9 cellular contexts compared by ENCODE assay signal in genomic region chr7:36986429-36987362, GRCh38.
DNase-seq lines count a peak whose midpoint lies in the region; ATAC-seq and TF ChIP-seq lines count a peak whose summit lies in the region.
"Had no signal": no experiment of that assay in that cellular context is flagged by ENCODE, and none has a peak within 500 bp of the region (broad histone marks: within the 10 kb centered on the region; RNA-seq: fewer than 3 reads in every experiment).

No MANE protein-coding gene starts in this region.

- no peak overlapping the region for H3K4me2 ChIP-seq in OCI-LY7 (ENCODE audit: low read length)

- H3K36me3 ChIP-seq in OCI-LY7 (ENCODE audit: insufficient read depth, low read length): no peaks in the 10 kb centered on the region
- H3K36me3 ChIP-seq in neuron (ENCODE audit: insufficient read depth, low read length): no peaks in the 10 kb centered on the region
- no peaks in the 10 kb centered on the region for H3K36me3 ChIP-seq in thoracic aorta

- peak; percentile 61 for DNase-seq in EH (ENCODE audit: low read depth)
- DNase-seq in OCI-LY7 (ENCODE audit: low spot score): peak; percentile 50
- DNase-seq in activated T-helper 1 cell treated with anti-CD3 and anti-CD28 coated beads, Interleukin-12 subunit alpha, Interleukin-12 subunit beta, Interleukin-2, Interleukin-4 antibody, amounts not matched to agents 30 ng/mL and 10 ng/mL and 1 ng/mL, durations not matched to agents 14 hours and 24 hours and 36 hours (ENCODE audit: low spot score): peak; percentile 40
- peak; percentile 59 for DNase-seq in fibroblast of pulmonary artery (ENCODE audit: low read depth)
- no peak for DNase-seq in thoracic aorta (ENCODE audit: low spot score)
- no peak for DNase-seq in OCI-M2 (lab: John Stamatoyannopoulos, UW; ENCODE audit: unreplicated experiment)

- BruUV-seq in OCI-LY7 (replicated peaks; lab: Mats Ljungman, UMichigan): no TSS peak

- H3K9me3 ChIP-seq in OCI-LY7 (ENCODE audit: low read length): no peaks in the 10 kb centered on the region
- no peaks in the 10 kb centered on the region for H3K9me3 ChIP-seq in neuron (ENCODE audit: low read length)
- H3K9me3 ChIP-seq in thoracic aorta: no peaks in the 10 kb centered on the region

- H3K4me1 ChIP-seq in OCI-LY7 (ENCODE audit: insufficient read depth, low read length, poor library complexity, severe bottlenecking) (peaks cover 9% of the 10 kb centered on the region), neuron (ENCODE audit: insufficient read depth, low read length) (peaks cover 46% of the 10 kb centered on the region), thoracic aorta (ENCODE audit: control insufficient read depth in 1 of 2, low read depth in 2 of 2) (peaks cover 0 to 4% of the 10 kb centered on the region in 2 donors)

- ATAC-seq in HG03469 (IDR thresholded peaks at IDR 0.05; ENCODE audit: unreplicated experiment) (peak; percentile 44), thoracic aorta (ENCODE audit: insufficient number of reproducible peaks, low FRiP score, low read depth) (peak; percentile 74)

- H3K79me2 ChIP-seq in OCI-LY7 (ENCODE audit: insufficient read depth, low read depth, low read length): no peaks in the 10 kb centered on the region

- TF ChIP-seq CTCF in OCI-LY7 (conservative IDR thresholded peaks at IDR 0.05; ENCODE audit: low read length) (peak; percentile 91), fibroblast of pulmonary artery (IDR thresholded peaks at IDR 0.05; ENCODE audit: low read length, missing control alignments) (peak; percentile 98), thoracic aorta (IDR thresholded peaks at IDR 0.05) (peak; percentile 85)

- intact Hi-C loops in OCI-LY7 (cut with micrococcal nuclease; ENCODE audit: unreplicated experiment): loop anchor here (1.0 to 5.0 kb wide), 2 partner anchors 196 to 211 kb away; no protein-coding TSS in a partner anchor
- intact Hi-C loops in activated T-helper 1 cell treated with anti-CD3 and anti-CD28 coated beads, Interleukin-12 subunit alpha, Interleukin-12 subunit beta, Interleukin-2, Interleukin-4 antibody, amounts not matched to agents 30 ng/mL and 10 ng/mL and 1 ng/mL, durations not matched to agents 14 hours and 24 hours and 36 hours (cut with micrococcal nuclease): loop anchor here (1.0 to 5.0 kb wide), 4 partner anchors 101 to 499 kb away; no protein-coding TSS in a partner anchor

- H3K4me1 Mint-ChIP-seq in activated T-helper 1 cell treated with anti-CD3 and anti-CD28 coated beads, Interleukin-12 subunit alpha, Interleukin-12 subunit beta, Interleukin-2, Interleukin-4 antibody, amounts not matched to agents 30 ng/mL and 10 ng/mL and 1 ng/mL, durations not matched to agents 14 hours and 24 hours and 36 hours (ENCODE audit: low read depth): peaks cover 36% of the 10 kb centered on the region

- CTCF ChIA-PET in OCI-LY7 (lab: Charles Lee; ENCODE audit: unreplicated experiment): interaction anchor here (1.8 kb wide), 1 partner anchor 195 kb away, joined by 6 read pairs; no protein-coding TSS in a partner anchor

- H3K27ac ChIP-seq in OCI-LY7 (ENCODE audit: low read depth, low read length, poor library complexity, severe bottlenecking) (no peak overlapping the region), thoracic aorta (no peak overlapping the region)
- H3K27ac ChIP-seq: epithelial cell of prostate had no signal

- H4K20me1 ChIP-seq in OCI-LY7 (ENCODE audit: insufficient read depth, low read length): no peaks in the 10 kb centered on the region; the same call in 1 of the 2 replicates

- POLR2A ChIA-PET in OCI-LY7 (lab: Charles Lee): interaction anchor here (0.7 to 1.2 kb wide), 4 partner anchors 12 to 1679 kb away, joined by 3 to 6 read pairs (median 3); no protein-coding TSS in a partner anchor

- peaks cover 3% of the 10 kb centered on the region for H3K36me3 Mint-ChIP-seq in activated T-helper 1 cell treated with anti-CD3 and anti-CD28 coated beads, Interleukin-12 subunit alpha, Interleukin-12 subunit beta, Interleukin-2, Interleukin-4 antibody, amounts not matched to agents 30 ng/mL and 10 ng/mL and 1 ng/mL, durations not matched to agents 14 hours and 24 hours and 36 hours (ENCODE audit: low read depth)

- no peak overlapping the region for H3K4me3 Mint-ChIP-seq in activated T-helper 1 cell treated with anti-CD3 and anti-CD28 coated beads, Interleukin-12 subunit alpha, Interleukin-12 subunit beta, Interleukin-2, Interleukin-4 antibody, amounts not matched to agents 30 ng/mL and 10 ng/mL and 1 ng/mL, durations not matched to agents 14 hours and 24 hours and 36 hours

- H3K9me3 Mint-ChIP-seq in activated T-helper 1 cell treated with anti-CD3 and anti-CD28 coated beads, Interleukin-12 subunit alpha, Interleukin-12 subunit beta, Interleukin-2, Interleukin-4 antibody, amounts not matched to agents 30 ng/mL and 10 ng/mL and 1 ng/mL, durations not matched to agents 14 hours and 24 hours and 36 hours: no peaks in the 10 kb centered on the region

- no peak overlapping the region for H3K4me3 ChIP-seq in OCI-LY7 (ENCODE audit: low read depth, low read length, poor library complexity, severe bottlenecking)
- no peak overlapping the region for H3K4me3 ChIP-seq in fibroblast of pulmonary artery (replicated peaks; ENCODE audit: low read depth, low read length)
- peak overlapping the region; percentile 39 for H3K4me3 ChIP-seq in neuron (ENCODE audit: low read length)
- no peak overlapping the region for H3K4me3 ChIP-seq in thoracic aorta

- H2AFZ ChIP-seq in OCI-LY7 (ENCODE audit: low read length) (no peak overlapping the region), neuron (ENCODE audit: low read depth, low read length) (no peak overlapping the region)

- H3K27me3 ChIP-seq in neuron (ENCODE audit: insufficient read depth, low read length) (no peaks in the 10 kb centered on the region), thoracic aorta (replicated peaks; ENCODE audit: insufficient read depth) (no peaks in the 10 kb centered on the region)

- no peaks in the 10 kb centered on the region for H3K9me2 ChIP-seq in OCI-LY7 (ENCODE audit: insufficient read depth, low read length)

- H3K27me3 Mint-ChIP-seq in activated T-helper 1 cell treated with anti-CD3 and anti-CD28 coated beads, Interleukin-12 subunit alpha, Interleukin-12 subunit beta, Interleukin-2, Interleukin-4 antibody, amounts not matched to agents 30 ng/mL and 10 ng/mL and 1 ng/mL, durations not matched to agents 14 hours and 24 hours and 36 hours (ENCODE audit: insufficient read depth): no peaks in the 10 kb centered on the region

- no peak overlapping the region for H3K27ac Mint-ChIP-seq in activated T-helper 1 cell treated with anti-CD3 and anti-CD28 coated beads, Interleukin-12 subunit alpha, Interleukin-12 subunit beta, Interleukin-2, Interleukin-4 antibody, amounts not matched to agents 30 ng/mL and 10 ng/mL and 1 ng/mL, durations not matched to agents 14 hours and 24 hours and 36 hours

Comparison
In these comparisons a context has a peak if more than half of its experiments do, and no peak if none do; other contexts are left out.
1. DNase-seq: peak in EH (single experiment), OCI-LY7 (single experiment), activated T-helper 1 cell treated with anti-CD3 and anti-CD28 coated beads, Interleukin-12 subunit alpha, Interleukin-12 subunit beta, Interleukin-2, Interleukin-4 antibody, amounts not matched to agents 30 ng/mL and 10 ng/mL and 1 ng/mL, durations not matched to agents 14 hours and 24 hours and 36 hours (single experiment) and fibroblast of pulmonary artery (single experiment); none in thoracic aorta (single experiment) and OCI-M2 (single experiment).
2. Peak in every context shown above with its lines, with median percentiles within 50 percentile points of each other: CTCF ChIP-seq.